1 cellular context compared by ENCODE assay signal in genomic region chr20:4821590-4821989, GRCh38.
TF ChIP-seq lines count a peak whose summit lies in the region.

No MANE protein-coding gene starts in this region.

TF ChIP-seq in endothelial cell of umbilical vein, 7 proteins besides CTCF, POLR2A, EP300 and RAD21 (continued from another document):
- TF ChIP-seq MAX (IDR thresholded peaks at IDR 0.05; ENCODE audit: insufficient read depth, insufficient read length): no peak
- no peak for TF ChIP-seq GATA2 (IDR thresholded peaks at IDR 0.05; ENCODE audit: insufficient read depth, insufficient read length, low read depth, low read length)
- TF ChIP-seq MYC (IDR thresholded peaks at IDR 0.05; ENCODE audit: low read depth, low read length): no peak
- no peak for TF ChIP-seq POLR2AphosphoS5 (IDR thresholded peaks at IDR 0.05; ENCODE audit: insufficient read depth, low read depth, low read length)
